Comparison of ENCODE assay signal across 1 cellular context in genomic region chr5:139403787-139404483, GRCh38.
TF ChIP-seq lines count a peak whose summit lies in the region.

Gene SPATA24, minus strand, starts transcription at chr5:139404089. Its CDS starts 29 bp downstream, at chr5:139404060.

TF ChIP-seq in K562, 482 proteins besides CTCF, POLR2A, EP300 and RAD21 (continued from another document and continues in another):
- 0 out of 2 replicates have a peak, but pooled peaks have one; percentile 62 for TF ChIP-seq STAT6 (CRISPR knock-in tag; IDR thresholded peaks at IDR 0.05)
- TF ChIP-seq ZMIZ1 (IDR thresholded peaks at IDR 0.05; ENCODE audit: low read depth in 2 of 2, low read length in 2 of 2): no peak
- TF ChIP-seq L3MBTL2 (IDR thresholded peaks at IDR 0.05): peak; percentile 92
- no peak for TF ChIP-seq PYGO2 (tag; IDR thresholded peaks at IDR 0.05)
- peak; percentile 81 for TF ChIP-seq JUND (IDR thresholded peaks at IDR 0.05; ENCODE audit: borderline replicate concordance, low read depth, low read length)
- TF ChIP-seq JUND (tag; IDR thresholded peaks at IDR 0.05; ENCODE audit: borderline replicate concordance, low read depth, low read length): no peak; the same call in 2 of the 3 replicates
- TF ChIP-seq TSC22D4 (tag; IDR thresholded peaks at IDR 0.05): no peak
- peak; percentile 97 for TF ChIP-seq ATF7 (IDR thresholded peaks at IDR 0.05)
- TF ChIP-seq ZNF384 (IDR thresholded peaks at IDR 0.05; ENCODE audit: low read depth, low read length): no peak
- 0 out of 2 replicates have a peak, but pooled peaks have one; percentile 31 for TF ChIP-seq BCL6 (CRISPR knock-in tag; IDR thresholded peaks at IDR 0.05)
- peak; percentile 76; the same call in 1 of the 2 replicates for TF ChIP-seq CTBP1 (IDR thresholded peaks at IDR 0.05; ENCODE audit: borderline replicate concordance)
- peak; percentile 70 for TF ChIP-seq ETV1 (tag; conservative IDR thresholded peaks at IDR 0.05; ENCODE audit: low read depth)
- TF ChIP-seq RCOR1 (IDR thresholded peaks at IDR 0.05; ENCODE audit: borderline replicate concordance in 1 of 2, low read depth in 2 of 2, low read length in 2 of 2): peak in 1 of 2 experiments; percentile 53; a peak in 1 of 4 replicates
- TF ChIP-seq TCF3 (CRISPR knock-in tag; IDR thresholded peaks at IDR 0.05): 0 out of 2 replicates have a peak, but pooled peaks have one; percentile 2
- TF ChIP-seq ZNF174 (CRISPR knock-in tag; IDR thresholded peaks at IDR 0.05): no peak
- 0 out of 2 replicates have a peak, but pooled peaks have one; percentile 40 for TF ChIP-seq TRIM28 (IDR thresholded peaks at IDR 0.05)
- TF ChIP-seq CXXC5 (CRISPR knock-in tag; IDR thresholded peaks at IDR 0.05): peak; percentile 95
- TF ChIP-seq RERE (CRISPR knock-in tag; IDR thresholded peaks at IDR 0.05; ENCODE audit: borderline replicate concordance): no peak
- TF ChIP-seq FOXJ2 (tag; IDR thresholded peaks at IDR 0.05): peak; percentile 59; the same call in 1 of the 2 replicates
- TF ChIP-seq POLR2H (tag; IDR thresholded peaks at IDR 0.05; ENCODE audit: low read depth): peak; percentile 81
- TF ChIP-seq CBX3 (IDR thresholded peaks at IDR 0.05; ENCODE audit: borderline replicate concordance in 1 of 2, low read length in 2 of 2): 0 out of 3 replicates have a peak, but pooled peaks of 1 of the 2 experiments have one; percentile 8
- TF ChIP-seq SPI1 (IDR thresholded peaks at IDR 0.05; ENCODE audit: borderline replicate concordance, low read depth, low read length): peak; percentile 10; the same call in 1 of the 2 replicates
- TF ChIP-seq MED1 (CRISPR knock-in tag; IDR thresholded peaks at IDR 0.05; ENCODE audit: borderline replicate concordance): no peak
- no peak for TF ChIP-seq PTRF (tag; IDR thresholded peaks at IDR 0.05)
- peak; percentile 63; the same call in 1 of the 2 replicates for TF ChIP-seq HCFC1 (IDR thresholded peaks at IDR 0.05; ENCODE audit: low read depth, low read length)
- peak; percentile 51 for TF ChIP-seq ZFX (CRISPR knock-in tag; IDR thresholded peaks at IDR 0.05)
- TF ChIP-seq ZNF655 (CRISPR knock-in tag; IDR thresholded peaks at IDR 0.05): no peak
- TF ChIP-seq ZBTB33 (CRISPR knock-in tag; IDR thresholded peaks at IDR 0.05): peak; percentile 74; the same call in 1 of the 2 replicates
- peak; percentile 96 for TF ChIP-seq ZBTB7A (IDR thresholded peaks at IDR 0.05; ENCODE audit: borderline replicate concordance, control insufficient read depth, low read depth, low read length)
- TF ChIP-seq ZNF592 (IDR thresholded peaks at IDR 0.05): peak; percentile 86
- no peak for TF ChIP-seq NELFE (IDR thresholded peaks at IDR 0.05; ENCODE audit: insufficient read depth, insufficient read length)
- TF ChIP-seq DPF2 (IDR thresholded peaks at IDR 0.05): peak; percentile 63; the same call in 1 of the 2 replicates
- TF ChIP-seq CREM (IDR thresholded peaks at IDR 0.05; ENCODE audit: low read depth): peak; percentile 90
- no peak for TF ChIP-seq ZNF444 (CRISPR knock-in tag; IDR thresholded peaks at IDR 0.05)
- TF ChIP-seq FOXP1 (CRISPR knock-in tag; IDR thresholded peaks at IDR 0.05): no peak; the same call in 1 of the 2 replicates
- TF ChIP-seq E2F6 (IDR thresholded peaks at IDR 0.05; ENCODE audit: borderline replicate concordance in 1 of 2, extremely low read depth in 1 of 2, insufficient read depth in 1 of 2, insufficient read length in 1 of 2, low read depth in 1 of 2, low read length in 1 of 2, poor library complexity in 1 of 2, severe bottlenecking in 1 of 2): peak; percentile 20 to 26
- TF ChIP-seq SAFB (IDR thresholded peaks at IDR 0.05; ENCODE audit: borderline replicate concordance, low read depth, low read length): no peak
- TF ChIP-seq ZBTB12 (CRISPR knock-in tag; IDR thresholded peaks at IDR 0.05): peak; percentile 80
